In the genomic region with DNA sequence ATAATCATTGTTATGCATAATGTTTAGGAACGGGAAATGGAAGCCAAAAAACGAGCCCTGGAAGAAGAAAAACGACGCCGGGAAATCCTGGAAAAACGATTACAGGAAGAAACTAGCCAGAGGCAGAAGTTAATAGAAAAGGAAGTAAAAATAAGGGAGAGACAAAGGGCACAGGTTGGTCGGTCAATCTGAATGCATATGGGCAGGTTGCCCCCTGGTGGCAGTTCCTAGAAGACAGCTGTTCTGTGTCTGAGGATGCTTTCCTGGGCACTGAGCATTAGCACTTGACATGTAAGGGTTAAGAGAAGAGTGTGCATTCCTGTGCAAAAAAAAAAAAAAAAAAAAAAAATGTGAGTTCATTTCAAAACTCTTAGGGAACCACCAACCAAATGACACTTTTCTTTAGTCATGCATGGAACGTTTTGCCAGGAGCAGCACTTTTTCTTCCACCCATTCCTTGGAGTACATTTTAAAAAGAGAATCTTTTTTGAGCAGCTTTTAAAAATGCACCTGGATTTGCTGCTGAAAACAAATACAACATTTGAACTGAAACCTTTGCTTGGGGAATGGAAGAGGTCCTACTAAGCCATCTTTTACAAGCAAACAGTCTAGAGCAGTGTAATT, we compare ENCODE assay signal across 8 cellular contexts. TPM values are rescaled to one million over a fixed set of nuclear protein-coding genes. Genes with fewer than 3 reads are reported as not detected.
DNase-seq lines count a peak whose midpoint lies in the region; ATAC-seq and TF ChIP-seq lines count a peak whose summit lies in the region.

No MANE protein-coding gene starts in this region.

- H3K79me1 ChIP-seq in IMR-90 (ENCODE audit: low read depth in 1 of 2, low read length in 2 of 2): no peaks in the 10 kb centered on the region

- no peak overlapping the region for H2AK9ac ChIP-seq in IMR-90 (replicated peaks; ENCODE audit: low read depth, low read length, poor library complexity)

- no peak overlapping the region for H3K14ac ChIP-seq in IMR-90 (replicated peaks; ENCODE audit: low read depth, low read length)

- H3K9me3 ChIP-seq in IMR-90 (ENCODE audit: control insufficient read depth, insufficient read depth, low read length): no peaks in the 10 kb centered on the region
- H3K9me3 ChIP-seq in OCI-LY1 (ENCODE audit: low read length): no peaks in the 10 kb centered on the region
- H3K9me3 ChIP-seq in naive thymus-derived CD4-positive, alpha-beta T cell (ENCODE audit: control insufficient read depth in 2 of 3, low read length in 3 of 3): no peaks in the 10 kb centered on the region

- no peaks in the 10 kb centered on the region for H3K9me3 Mint-ChIP-seq in naive thymus-derived CD4-positive, alpha-beta T cell
- H3K9me3 Mint-ChIP-seq in stimulated activated effector memory CD8-positive, alpha-beta T cell treated with anti-CD3 and anti-CD28 coated beads, Interleukin-12 subunit alpha, Interleukin-12 subunit beta, amount 100 ng/mL, for 72 hours: no peaks in the 10 kb centered on the region

- H3K9ac ChIP-seq in IMR-90 (ENCODE audit: low read depth, low read length) (no peak overlapping the region), OCI-LY1 (ENCODE audit: low read length) (no peak overlapping the region)

- no peak overlapping the region for H3K4ac ChIP-seq in IMR-90 (ENCODE audit: low read depth, low read length)

- no peak overlapping the region for H3K56ac ChIP-seq in IMR-90 (ENCODE audit: extremely low read depth, insufficient read depth, low read length)

- H3K4me2 ChIP-seq in IMR-90 (ENCODE audit: low read depth, low read length): no peak overlapping the region
- no peak overlapping the region for H3K4me2 ChIP-seq in OCI-LY1 (ENCODE audit: low read length)

- peak; percentile 95 for ATAC-seq in GM21529 (IDR thresholded peaks at IDR 0.05; ENCODE audit: unreplicated experiment)
- peak; percentile 90 for ATAC-seq in IMR-90 (ENCODE audit: low read depth)
- ATAC-seq in naive thymus-derived CD4-positive, alpha-beta T cell: peak; percentile 96
- ATAC-seq in stimulated activated effector memory CD8-positive, alpha-beta T cell treated with anti-CD3 and anti-CD28 coated beads, Interleukin-12 subunit alpha, Interleukin-12 subunit beta, amount 100 ng/mL, for 72 hours: peak; percentile 81

- 9% methylated on average over 7 of the region's 8 CpGs; no CpG with 5 or more reads in 1 of the 2 experiments for WGBS in IMR-90 (ENCODE audit: extremely low coverage in 2 of 2, insufficient read length in 1 of 2), 2 experiments

- no peak overlapping the region for H2BK5ac ChIP-seq in IMR-90 (ENCODE audit: low read depth, low read length, poor library complexity, severe bottlenecking)

- no peak overlapping the region for H3K18ac ChIP-seq in IMR-90 (ENCODE audit: low read depth, low read length)

- H3K4me1 Mint-ChIP-seq in naive thymus-derived CD4-positive, alpha-beta T cell: peaks cover 3 to 13% (median 5%) of the 10 kb centered on the region in 7 donors
- H3K4me1 Mint-ChIP-seq in stimulated activated effector memory CD8-positive, alpha-beta T cell treated with anti-CD3 and anti-CD28 coated beads, Interleukin-12 subunit alpha, Interleukin-12 subunit beta, amount 100 ng/mL, for 72 hours: peaks cover 6% of the 10 kb centered on the region

- H3K27ac Mint-ChIP-seq in naive thymus-derived CD4-positive, alpha-beta T cell: peak overlapping the region in 1 of 9 donors; percentile 71
- no peak overlapping the region for H3K27ac Mint-ChIP-seq in stimulated activated effector memory CD8-positive, alpha-beta T cell treated with anti-CD3 and anti-CD28 coated beads, Interleukin-12 subunit alpha, Interleukin-12 subunit beta, amount 100 ng/mL, for 72 hours

- no peaks in the 10 kb centered on the region for H3K27me3 Mint-ChIP-seq in naive thymus-derived CD4-positive, alpha-beta T cell

- peak; percentile 96 for TF ChIP-seq RAD21 in IMR-90 (IDR thresholded peaks at IDR 0.05; ENCODE audit: low read length)

- H2AK5ac ChIP-seq in IMR-90 (ENCODE audit: low read depth, low read length): no peak overlapping the region

- DNase-seq in DMS114 treated with DMSO at 0.1 percent for 48 hours (lab: John Stamatoyannopoulos, UW; ENCODE audit: unreplicated experiment) (peak; percentile 40), IMR-90 (peak; percentile 83), erythroblast (lab: John Stamatoyannopoulos, UW) (peak; percentile 67 to 81)
- peak; percentile 88 for DNase-seq in activated CD8-positive, alpha-beta memory T cell treated with anti-CD3 and anti-CD28 coated beads, Interleukin-2, amount 50 U/mL, for 48 hours
- DNase-seq in naive thymus-derived CD4-positive, alpha-beta T cell: peak; percentile 44 to 72 (median 64)
- DNase-seq in stimulated activated effector memory CD8-positive, alpha-beta T cell treated with anti-CD3 and anti-CD28 coated beads, Interleukin-12 subunit alpha, Interleukin-12 subunit beta, amount 100 ng/mL, for 72 hours (ENCODE audit: low spot score in 2 of 2): peak; percentile 82 to 89

- no TSS peak for BruUV-seq in IMR-90 (replicated peaks; lab: Mats Ljungman, UMichigan)

- intact Hi-C loops in IMR-90 (cut with micrococcal nuclease): loop anchor here (1.0 to 10.0 kb wide), 5 partner anchors 72 to 393 kb away; no protein-coding TSS in a partner anchor
- intact Hi-C loops in naive thymus-derived CD4-positive, alpha-beta T cell (cut with micrococcal nuclease): loop anchor here (1.0 to 2.0 kb wide), 8 partner anchors 11 to 1653 kb away; no protein-coding TSS in a partner anchor

- no peak overlapping the region for H4K8ac ChIP-seq in IMR-90 (ENCODE audit: low read depth in 2 of 2, low read length in 2 of 2)

- H2BK20ac ChIP-seq in IMR-90 (ENCODE audit: low read depth, low read length): no peak overlapping the region

- no peak overlapping the region for H4K5ac ChIP-seq in IMR-90 (ENCODE audit: low read depth, low read length)

- CTCF ChIA-PET in IMR-90 (lab: Yijun Ruan, JAX): interaction anchor here (0.6 to 2.9 kb wide), 18 partner anchors 10 to 1725 kb away, joined by 3 to 28 read pairs (median 5); no protein-coding TSS in a partner anchor
- CTCF ChIA-PET in naive thymus-derived CD4-positive, alpha-beta T cell (lab: Charles Lee): interaction anchor here (0.7 to 9.0 kb wide), 18 partner anchors 10 to 433 kb away, joined by 3 to 111 read pairs (median 3); a partner anchor contains a TSS

- H2AFZ ChIP-seq in IMR-90 (replicated peaks; ENCODE audit: low read length, poor library complexity) (no peak overlapping the region), OCI-LY1 (ENCODE audit: low read length) (no peak overlapping the region)

- TF ChIP-seq CTCF in IMR-90 (conservative IDR thresholded peaks at IDR 0.05; ENCODE audit: low read depth, low read length) (peak; percentile 90), OCI-LY1 (IDR thresholded peaks at IDR 0.05; ENCODE audit: low read length) (peak; percentile 87)

- no peaks in the 10 kb centered on the region for H3F3A ChIP-seq in OCI-LY1 (ENCODE audit: insufficient read depth, low read length)

- peak; percentile 39; the same call in 1 of the 2 replicates for TF ChIP-seq POLR2A in IMR-90 (IDR thresholded peaks at IDR 0.05; ENCODE audit: low read depth, low read length)
- TF ChIP-seq POLR2A in erythroblast (IDR thresholded peaks at IDR 0.05; ENCODE audit: low read length): no peak

- no peak overlapping the region for H3K23ac ChIP-seq in IMR-90 (ENCODE audit: low read depth, low read length)

- no peaks in the 10 kb centered on the region for H3K36me3 Mint-ChIP-seq in naive thymus-derived CD4-positive, alpha-beta T cell
- no peaks in the 10 kb centered on the region for H3K36me3 Mint-ChIP-seq in stimulated activated effector memory CD8-positive, alpha-beta T cell treated with anti-CD3 and anti-CD28 coated beads, Interleukin-12 subunit alpha, Interleukin-12 subunit beta, amount 100 ng/mL, for 72 hours

- POLR2A ChIA-PET in IMR-90 (lab: Charles Lee; ENCODE audit: unreplicated experiment): no interaction called here
- POLR2A ChIA-PET in naive thymus-derived CD4-positive, alpha-beta T cell (lab: Charles Lee): interaction anchor here (0.6 to 1.8 kb wide), 2 partner anchors 295 to 298 kb away, joined by 3 to 6 read pairs; no protein-coding TSS in a partner anchor

- no peaks in the 10 kb centered on the region for H3K9me2 ChIP-seq in OCI-LY1 (ENCODE audit: low read depth, low read length)

- H3K4me3 ChIP-seq in IMR-90 (ENCODE audit: insufficient read depth, low read depth, low read length) (no peak overlapping the region), OCI-LY1 (ENCODE audit: low read depth, low read length, poor library complexity, severe bottlenecking) (no peak overlapping the region)
- no peak overlapping the region for H3K4me3 ChIP-seq in naive thymus-derived CD4-positive, alpha-beta T cell (ENCODE audit: low read length)

- no peaks in the 10 kb centered on the region for H3K79me2 ChIP-seq in OCI-LY1 (ENCODE audit: insufficient read depth, low read length)

- no peak overlapping the region for H3K27ac ChIP-seq in IMR-90 (ENCODE audit: insufficient read depth, low read length)
- H3K27ac ChIP-seq in OCI-LY1 (ENCODE audit: low read depth, low read length, poor library complexity, severe bottlenecking): no peak overlapping the region
- H3K27ac ChIP-seq in naive thymus-derived CD4-positive, alpha-beta T cell (ENCODE audit: low read depth, low read length): no peak overlapping the region

- dilution Hi-C loops in IMR-90 (cut with HindIII; ENCODE audit: low sequenced_read_pairs, unreplicated experiment): loop anchor here (25.0 kb wide), 1 partner anchor 255 kb away; no protein-coding TSS in a partner anchor

- no peaks in the 10 kb centered on the region for H4K20me1 ChIP-seq in IMR-90 (ENCODE audit: insufficient read depth, low read length)
- no peaks in the 10 kb centered on the region for H4K20me1 ChIP-seq in OCI-LY1 (ENCODE audit: insufficient read depth, low read length)

- no peak overlapping the region for H4K91ac ChIP-seq in IMR-90 (ENCODE audit: insufficient read depth, low read depth, low read length)

- H3K27me3 ChIP-seq in IMR-90 (ENCODE audit: control insufficient read depth, insufficient read depth, low read length) (no peaks in the 10 kb centered on the region), OCI-LY1 (ENCODE audit: insufficient read depth, low read length) (no peaks in the 10 kb centered on the region)
- no peaks in the 10 kb centered on the region for H3K27me3 ChIP-seq in naive thymus-derived CD4-positive, alpha-beta T cell (ENCODE audit: control insufficient read depth in 2 of 2, insufficient read depth in 2 of 2, low read length in 2 of 2)

- H3K4me3 Mint-ChIP-seq in naive thymus-derived CD4-positive, alpha-beta T cell: peak overlapping the region in 2 of 10 donors; percentile 12 to 44
- no peak overlapping the region for H3K4me3 Mint-ChIP-seq in stimulated activated effector memory CD8-positive, alpha-beta T cell treated with anti-CD3 and anti-CD28 coated beads, Interleukin-12 subunit alpha, Interleukin-12 subunit beta, amount 100 ng/mL, for 72 hours

- no peak overlapping the region for H2BK120ac ChIP-seq in IMR-90 (ENCODE audit: low read depth, low read length)

- peaks cover 1% of the 10 kb centered on the region; the same call in 1 of the 2 replicates for H3K4me1 ChIP-seq in IMR-90 (ENCODE audit: control insufficient read depth, insufficient read depth, low read length)
- H3K4me1 ChIP-seq in OCI-LY1 (ENCODE audit: insufficient read depth, low read length, severe bottlenecking): no peaks in the 10 kb centered on the region
- H3K4me1 ChIP-seq in naive thymus-derived CD4-positive, alpha-beta T cell (ENCODE audit: control insufficient read depth in 2 of 2, insufficient read depth in 2 of 2, low read length in 2 of 2): peaks cover 0 to 4% of the 10 kb centered on the region in 2 donors

- peaks cover 2% of the 10 kb centered on the region; the same call in 1 of the 2 replicates for H3K9me1 ChIP-seq in IMR-90 (ENCODE audit: insufficient read depth, low read length)

- H2BK15ac ChIP-seq in IMR-90 (ENCODE audit: low read depth, low read length): no peak overlapping the region

- in situ Hi-C loops in IMR-90 (cut with MboI; ENCODE audit: low sequenced_read_pairs): loop anchor here (25.0 kb wide), 1 partner anchor 380 kb away; a partner anchor contains a TSS

- H3K36me3 ChIP-seq in IMR-90 (ENCODE audit: control insufficient read depth, insufficient read depth, low read length): peaks cover 1% of the 10 kb centered on the region
- H3K36me3 ChIP-seq in OCI-LY1 (ENCODE audit: insufficient read depth, low read length): no peaks in the 10 kb centered on the region
- no peaks in the 10 kb centered on the region for H3K36me3 ChIP-seq in naive thymus-derived CD4-positive, alpha-beta T cell (ENCODE audit: control insufficient read depth in 2 of 3, insufficient read depth in 3 of 3, low read length in 3 of 3)

RNA-seq across cellular contexts. Expression of a gene that starts 11.1 kb away (rescaled TPM):
- total RNA-seq in IMR-90 (2012; rRNA removed): 53.9 and 57.2 TPM in 2 replicates
- polyA plus RNA-seq in IMR-90 (2012; rRNA removed): 17.7 and 24.7 TPM in 2 replicates
- 6.3 and 8.0 TPM in 2 replicates for polyA plus RNA-seq in IMR-90 (2012; cell fraction: cytosol; rRNA removed)
- 6.5 and 16.2 TPM in 2 replicates for polyA plus RNA-seq in IMR-90 (2012; cell fraction: nucleus; rRNA removed; ENCODE audit: low replicate concordance)
- 10 to 100 TPM; 18.4 to 43.6 (median 34.9) TPM for total RNA-seq in naive thymus-derived CD4-positive, alpha-beta T cell
- polyA plus RNA-seq in naive thymus-derived CD4-positive, alpha-beta T cell: 10 to 100 TPM; 37.8 to 44.5 TPM

RNA-seq across cellular contexts. Expression of a gene that starts 31.0 kb away (rescaled TPM):
- 3.2 and 3.6 TPM in 2 replicates for total RNA-seq in IMR-90 (2012; rRNA removed)
- polyA plus RNA-seq in IMR-90 (2012; rRNA removed): 7.7 TPM in 2 replicates
- polyA plus RNA-seq in IMR-90 (2012; cell fraction: cytosol; rRNA removed): 2.9 and 5.0 TPM in 2 replicates
- polyA plus RNA-seq in IMR-90 (2012; cell fraction: nucleus; rRNA removed; ENCODE audit: low replicate concordance): 3.5 and 4.2 TPM in 2 replicates
- under 1 TPM in 1 of 5 experiments, not detected in 4; 0.51 TPM for total RNA-seq in naive thymus-derived CD4-positive, alpha-beta T cell
- not detected for polyA plus RNA-seq in naive thymus-derived CD4-positive, alpha-beta T cell
